ENCODE assay signal across 24 cellular contexts in the genomic region with DNA sequence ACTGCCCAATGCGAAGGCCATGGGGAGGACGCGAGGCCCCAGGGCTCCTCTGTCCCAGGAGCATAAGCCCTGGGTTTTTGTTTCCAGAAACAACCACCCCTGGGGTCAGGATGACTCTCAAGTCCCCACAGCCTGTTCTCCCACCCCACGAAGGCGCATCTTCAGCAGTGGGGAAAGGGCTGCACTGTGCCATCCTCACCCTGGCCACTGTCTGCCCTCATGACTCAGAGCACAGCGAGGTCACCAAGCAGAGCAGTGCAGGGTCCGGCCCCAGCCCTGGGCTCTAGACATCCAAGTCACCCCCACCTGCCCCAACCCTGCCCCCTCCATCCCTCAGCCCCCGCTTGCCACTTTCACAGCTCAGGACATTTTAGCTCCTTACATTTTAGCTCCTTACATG.
"Had no signal": no experiment of that assay in that cellular context is flagged by ENCODE, and none has a peak within 500 bp of the region (broad histone marks: within the 10 kb centered on the region; RNA-seq: fewer than 3 reads in every experiment).

No MANE protein-coding gene starts in this region.

- DNase-seq: heart left ventricle; hypothalamus; immature natural killer cell; kidney; left colon; left lung; mesendoderm; mucosa of descending colon; naive thymus-derived CD4-positive, alpha-beta T cell; nucleus accumbens; pancreas; psoas muscle; right lobe of liver; stimulated activated CD4-positive, alpha-beta T cell treated with anti-CD3 and anti-CD28 coated beads, Interleukin-1b, Interleukin-23, amount 100 ng/mL, for 48 hours; stimulated activated CD4-positive, alpha-beta T cell treated with anti-CD3 and anti-CD28 coated beads, Interleukin-2, amount 100 ng/mL, for 48 hours; stimulated activated CD4-positive, alpha-beta T cell treated with anti-CD3 and anti-CD28 coated beads, Interleukin-4, amount 100 ng/mL, for 4 hours; stimulated activated CD8-positive, alpha-beta memory T cell treated with anti-CD3 and anti-CD28 coated beads, Interleukin-4, amount 100 ng/mL, for 48 hours; stimulated activated naive B cell treated with anti-CD40 and anti-IgM and Interleukin-4, amounts not matched to agents 10 μg/mL and 1 μg/mL and 100 μg/mL, for 72 hours; stimulated activated naive CD8-positive, alpha-beta T cell treated with anti-CD3 and anti-CD28 coated beads, Interleukin-15, Interleukin-2, amounts not matched to agents 100 U/mL and 50 U/mL, for 24 hours; stomach; testis; thyroid gland; transverse colon had no signal

- H3K4me1 ChIP-seq: heart left ventricle, left lung, pancreas, psoas muscle, right lobe of liver, stomach, testis, thyroid gland, transverse colon, upper lobe of left lung had no signal

- ATAC-seq: heart left ventricle; left colon; left lung; mucosa of descending colon; naive thymus-derived CD4-positive, alpha-beta T cell; pancreas; psoas muscle; right lobe of liver; stimulated activated naive B cell treated with anti-CD40 and anti-IgM and Interleukin-4, amounts not matched to agents 10 μg/mL and 1 μg/mL and 100 μg/mL, for 72 hours; stimulated activated naive CD8-positive, alpha-beta T cell treated with anti-CD3 and anti-CD28 coated beads, Interleukin-15, Interleukin-2, amounts not matched to agents 100 U/mL and 50 U/mL, for 24 hours had no signal

- H3K27ac ChIP-seq: heart left ventricle, left lung, pancreas, psoas muscle, right lobe of liver, stomach, testis, thyroid gland, transverse colon, upper lobe of left lung had no signal

- H3K27me3 ChIP-seq: heart left ventricle, left lung, pancreas, right lobe of liver, stomach, testis, thyroid gland, transverse colon, upper lobe of left lung had no signal
